Comparison of ENCODE assay signal across 1 cellular context in genomic region chr3:129687586-129688125, GRCh38.
TF ChIP-seq lines count a peak whose summit lies in the region.

No MANE protein-coding gene starts in this region.

TF ChIP-seq in GM23338, 12 proteins besides CTCF, POLR2A, EP300 and RAD21 (continued from another document):
- TF ChIP-seq ZNF462 (CRISPR knock-in tag; IDR thresholded peaks at IDR 0.05) (no peak), STAT1 (IDR thresholded peaks at IDR 0.05; ENCODE audit: unreplicated experiment) (no peak), REST (IDR thresholded peaks at IDR 0.05; ENCODE audit: unreplicated experiment) (no peak), ZNF114 (CRISPR knock-in tag; IDR thresholded peaks at IDR 0.05) (no peak)
